In the genomic region with DNA sequence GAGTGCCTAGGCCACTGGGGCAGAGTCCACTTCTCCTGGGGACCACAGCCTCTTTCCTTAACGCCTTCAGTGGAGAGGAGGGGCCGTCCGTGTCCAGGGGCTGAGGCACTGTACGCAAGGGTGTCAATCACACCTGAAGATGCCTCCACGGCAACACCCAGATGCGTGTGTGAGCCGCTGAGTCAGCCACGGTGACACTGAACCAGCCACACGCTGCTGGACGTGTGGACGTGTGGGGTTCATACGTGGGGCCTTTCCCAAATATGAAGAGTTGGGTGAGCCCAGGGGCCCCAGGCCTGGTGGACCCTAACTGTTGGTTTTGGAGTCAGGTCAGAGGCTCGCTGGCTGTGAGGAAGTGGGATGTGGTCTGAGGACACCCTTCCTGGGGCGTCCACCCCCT, we compare ENCODE assay signal across 1 cellular context.
TF ChIP-seq lines count a peak whose summit lies in the region.

No MANE protein-coding gene starts in this region.

TF ChIP-seq in H1, 55 proteins besides CTCF, POLR2A, EP300 and RAD21:
- no peak for TF ChIP-seq RBBP5 (IDR thresholded peaks at IDR 0.05; ENCODE audit: borderline replicate concordance, low read depth, low read length)
- no peak for TF ChIP-seq KDM4A (IDR thresholded peaks at IDR 0.05; ENCODE audit: low read depth, low read length, severe bottlenecking)
- no peak for TF ChIP-seq SP4 (IDR thresholded peaks at IDR 0.05; ENCODE audit: low read length)
- no peak for TF ChIP-seq ASH2L (IDR thresholded peaks at IDR 0.05; ENCODE audit: low read length)
- TF ChIP-seq TEAD4 (IDR thresholded peaks at IDR 0.05; ENCODE audit: low read depth, low read length): no peak
- TF ChIP-seq HDAC2 (IDR thresholded peaks at IDR 0.05; ENCODE audit: borderline replicate concordance in 1 of 2, low read depth in 2 of 2, low read length in 2 of 2): no peak
- TF ChIP-seq CTBP2 (IDR thresholded peaks at IDR 0.05; ENCODE audit: borderline replicate concordance, insufficient read depth, insufficient read length, low read length): no peak
- TF ChIP-seq, protein P1, sequence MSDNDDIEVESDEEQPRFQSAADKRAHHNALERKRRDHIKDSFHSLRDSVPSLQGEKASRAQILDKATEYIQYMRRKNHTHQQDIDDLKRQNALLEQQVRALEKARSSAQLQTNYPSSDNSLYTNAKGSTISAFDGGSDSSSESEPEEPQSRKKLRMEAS (IDR thresholded peaks at IDR 0.05): no peak
- TF ChIP-seq, protein P2, sequence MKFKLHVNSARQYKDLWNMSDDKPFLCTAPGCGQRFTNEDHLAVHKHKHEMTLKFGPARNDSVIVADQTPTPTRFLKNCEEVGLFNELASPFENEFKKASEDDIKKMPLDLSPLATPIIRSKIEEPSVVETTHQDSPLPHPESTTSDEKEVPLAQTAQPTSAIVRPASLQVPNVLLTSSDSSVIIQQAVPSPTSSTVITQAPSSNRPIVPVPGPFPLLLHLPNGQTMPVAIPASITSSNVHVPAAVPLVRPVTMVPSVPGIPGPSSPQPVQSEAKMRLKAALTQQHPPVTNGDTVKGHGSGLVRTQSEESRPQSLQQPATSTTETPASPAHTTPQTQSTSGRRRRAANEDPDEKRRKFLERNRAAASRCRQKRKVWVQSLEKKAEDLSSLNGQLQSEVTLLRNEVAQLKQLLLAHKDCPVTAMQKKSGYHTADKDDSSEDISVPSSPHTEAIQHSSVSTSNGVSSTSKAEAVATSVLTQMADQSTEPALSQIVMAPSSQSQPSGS (IDR thresholded peaks at IDR 0.05; ENCODE audit: low read length): no peak
- TF ChIP-seq CHD2 (IDR thresholded peaks at IDR 0.05; ENCODE audit: low read length): no peak
TF ChIP-seq in H1: peak in this region for 0.
